ENCODE assay signal across 20 cellular contexts in genomic region chr18:54130177-54130576, GRCh38.
"Had no signal": no experiment of that assay in that cellular context is flagged by ENCODE, and none has a peak within 500 bp of the region (broad histone marks: within the 10 kb centered on the region; RNA-seq: fewer than 3 reads in every experiment).

No MANE protein-coding gene starts in this region.

- DNase-seq: activated CD4-positive, alpha-beta T cell treated with anti-CD3 and anti-CD28 coated beads for 48 hours; activated CD8-positive, alpha-beta memory T cell treated with anti-CD3 and anti-CD28 coated beads, Interleukin-2, amount 50 U/mL, for 48 hours; activated naive CD4-positive, alpha-beta T cell treated with Interleukin-2 at 50 U/mL for 16 hours; effector memory CD8-positive, alpha-beta T cell; naive thymus-derived CD8-positive, alpha-beta T cell; nucleus accumbens; psoas muscle; stimulated activated CD4-positive, alpha-beta T cell treated with anti-CD3 and anti-CD28 coated beads, Interleukin-12 subunit alpha, Interleukin-12 subunit beta, amount 100 ng/mL, for 4 hours; stimulated activated naive CD4-positive, alpha-beta T cell; substantia nigra; T1000; transverse colon had no signal

- ATAC-seq: activated CD8-positive, alpha-beta T cell treated with anti-CD3 and anti-CD28 coated beads, Interleukin-2, amount 10 ng/mL, durations not matched to agents 7 days and 5 days; effector memory CD8-positive, alpha-beta T cell; naive thymus-derived CD8-positive, alpha-beta T cell; psoas muscle; sciatic nerve had no signal

- H3K4me3 Mint-ChIP-seq: activated CD8-positive, alpha-beta T cell treated with anti-CD3 and anti-CD28 coated beads, Interleukin-2, amount 10 ng/mL, durations not matched to agents 7 days and 5 days; activated T-helper 1 cell treated with anti-CD3 and anti-CD28 coated beads, Interleukin-12 subunit alpha, Interleukin-12 subunit beta, Interleukin-2, Interleukin-4 antibody, amounts not matched to agents 30 ng/mL and 10 ng/mL and 1 ng/mL, durations not matched to agents 14 hours and 24 hours and 36 hours; central memory CD8-positive, alpha-beta T cell; dendritic cell treated with granulocyte-macrophage colony-stimulating factor and Interleukin-4, amounts not matched to agents 40 ng/mL and 50 ng/mL, for 4 days; effector memory CD8-positive, alpha-beta T cell; naive thymus-derived CD8-positive, alpha-beta T cell had no signal

- H2AFZ ChIP-seq: hepatocyte had no signal

- H3K79me2 ChIP-seq: hepatocyte had no signal

- H3K36me3 ChIP-seq: transverse colon had no signal

- H3K27ac ChIP-seq: epithelial cell of prostate, hepatocyte, psoas muscle, transverse colon had no signal

- H3K27ac Mint-ChIP-seq: activated CD8-positive, alpha-beta T cell treated with anti-CD3 and anti-CD28 coated beads, Interleukin-2, amount 10 ng/mL, durations not matched to agents 7 days and 5 days; activated T-helper 1 cell treated with anti-CD3 and anti-CD28 coated beads, Interleukin-12 subunit alpha, Interleukin-12 subunit beta, Interleukin-2, Interleukin-4 antibody, amounts not matched to agents 30 ng/mL and 10 ng/mL and 1 ng/mL, durations not matched to agents 14 hours and 24 hours and 36 hours; dendritic cell treated with granulocyte-macrophage colony-stimulating factor and Interleukin-4, amounts not matched to agents 40 ng/mL and 50 ng/mL, for 4 days; naive thymus-derived CD8-positive, alpha-beta T cell had no signal

- H3K9me3 Mint-ChIP-seq: activated T-helper 1 cell treated with anti-CD3 and anti-CD28 coated beads, Interleukin-12 subunit alpha, Interleukin-12 subunit beta, Interleukin-2, Interleukin-4 antibody, amounts not matched to agents 30 ng/mL and 10 ng/mL and 1 ng/mL, durations not matched to agents 14 hours and 24 hours and 36 hours; central memory CD8-positive, alpha-beta T cell; dendritic cell treated with granulocyte-macrophage colony-stimulating factor and Interleukin-4, amounts not matched to agents 40 ng/mL and 50 ng/mL, for 4 days; effector memory CD8-positive, alpha-beta T cell; naive thymus-derived CD8-positive, alpha-beta T cell had no signal

- H3K4me1 ChIP-seq: psoas muscle, transverse colon had no signal

- H3K4me2 ChIP-seq: hepatocyte had no signal

- H3K27me3 ChIP-seq: hepatocyte, transverse colon had no signal

- H3K4me1 Mint-ChIP-seq: naive thymus-derived CD8-positive, alpha-beta T cell had no signal

- H3K4me3 ChIP-seq: hepatocyte, lung, psoas muscle, transverse colon had no signal

- H3K9me3 ChIP-seq: psoas muscle, transverse colon had no signal

- H3K27me3 Mint-ChIP-seq: central memory CD8-positive, alpha-beta T cell; effector memory CD8-positive, alpha-beta T cell; naive thymus-derived CD8-positive, alpha-beta T cell had no signal
